14 cellular contexts compared by ENCODE assay signal in the genomic region with DNA sequence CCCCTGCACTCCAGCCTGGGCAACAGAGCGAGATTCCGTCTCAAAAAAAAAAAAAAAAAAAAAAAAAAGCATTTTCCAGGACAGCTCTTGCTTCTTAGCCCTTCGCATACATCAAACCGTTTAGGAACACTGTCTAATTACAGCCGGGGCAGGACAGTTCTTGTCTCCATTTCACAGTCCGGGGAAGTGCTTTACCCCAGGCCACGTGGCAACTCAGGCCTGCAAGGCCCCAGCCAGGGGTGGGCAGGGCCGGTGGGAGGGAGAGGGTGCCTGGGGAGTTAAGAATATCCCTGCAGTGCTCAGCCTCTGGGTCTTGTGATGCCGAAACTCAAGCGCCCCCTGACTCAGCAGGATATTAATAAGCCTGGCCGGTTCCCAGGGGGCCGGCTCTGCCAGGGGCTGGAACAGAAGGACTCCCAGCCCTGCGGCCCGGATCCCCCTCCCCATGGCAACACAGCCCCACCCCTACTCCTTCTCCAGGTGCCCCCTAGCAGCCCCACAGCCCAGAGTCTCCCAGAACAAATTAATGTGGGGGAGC. TPM values are rescaled to one million over a fixed set of nuclear protein-coding genes. Genes with fewer than 3 reads are reported as not detected.
DNase-seq lines count a peak whose midpoint lies in the region; ATAC-seq and TF ChIP-seq lines count a peak whose summit lies in the region.
"Had no signal": no experiment of that assay in that cellular context is flagged by ENCODE, and none has a peak within 500 bp of the region (broad histone marks: within the 10 kb centered on the region; RNA-seq: fewer than 3 reads in every experiment).

No MANE protein-coding gene starts in this region.

- no peaks in the 10 kb centered on the region for H3K9me3 ChIP-seq in AG04450 (ENCODE audit: control insufficient read depth, insufficient read depth, low read length)

- DNase-seq in AG04450 (ENCODE audit: low read depth, low spot score), result peak; percentile 16
- peak; percentile 78 to 91 for DNase-seq in NCI-H524 (lab: John Stamatoyannopoulos, UW)
- DNase-seq in erythroblast (lab: John Stamatoyannopoulos, UW), result peak; percentile 72 to 74
- peak; percentile 52 for DNase-seq in medulla oblongata (ENCODE audit: extremely low spot score)
- DNase-seq in GM19238 (ENCODE audit: insufficient read length, low spot score), result no peak
- DNase-seq: ACHN; activated CD4-positive, alpha-beta memory T cell treated with anti-CD3 and anti-CD28 coated beads for 36 hours; naive thymus-derived CD8-positive, alpha-beta T cell; NCI-H510A treated with DMSO at 0.1 percent for 48 hours; stimulated activated naive CD8-positive, alpha-beta T cell treated with anti-CD3 and anti-CD28 coated beads, Interleukin-15, amount 100 ng/mL, for 72 hours; SW 1271 had no signal

- CTCF ChIA-PET in AG04450 (lab: Charles Lee), result interaction anchor here (0.9 to 6.7 kb wide), 3 partner anchors 110 to 156 kb away, joined by 3 to 199 read pairs (median 3); no protein-coding TSS in a partner anchor

- no peaks in the 10 kb centered on the region for H3K27me3 ChIP-seq in AG04450 (ENCODE audit: control insufficient read depth, insufficient read depth, low read length)

- H3K27ac ChIP-seq in AG04450 (ENCODE audit: low read depth, low read length), result no peak overlapping the region

- POLR2A ChIA-PET in AG04450 (lab: Yijun Ruan, JAX), result no interaction called here

- no peak for TF ChIP-seq CTCF in AG04450 (IDR thresholded peaks at IDR 0.05; ENCODE audit: low read depth, low read length)

- no peak overlapping the region for H3K4me3 ChIP-seq in AG04450 (ENCODE audit: low read depth, low read length)

- no peak for TF ChIP-seq POLR2A in erythroblast (IDR thresholded peaks at IDR 0.05; ENCODE audit: low read length)

- no peak for ATAC-seq in GM19463 (IDR thresholded peaks at IDR 0.05; ENCODE audit: unreplicated experiment)
- ATAC-seq in HG03520 (IDR thresholded peaks at IDR 0.05; ENCODE audit: unreplicated experiment), result no peak
- ATAC-seq in HG02642 (IDR thresholded peaks at IDR 0.05; ENCODE audit: poor library complexity, unreplicated experiment), result no peak
- ATAC-seq: naive thymus-derived CD8-positive, alpha-beta T cell; stimulated activated naive CD8-positive, alpha-beta T cell treated with anti-CD3 and anti-CD28 coated beads, Interleukin-15, amount 100 ng/mL, for 72 hours had no signal

RNA-seq across cellular contexts. Expression of a gene that starts 45.1 kb away (rescaled TPM):
- polyA plus RNA-seq in AG04450 (2011; rRNA removed), result 0.57 and 0.76 TPM in 2 replicates
- 0.13 and 0.78 TPM in 2 replicates for polyA minus RNA-seq in AG04450 (2011; rRNA and poly(A)+ RNA removed)

RNA-seq across cellular contexts. Expression of a gene that starts 58.3 kb away (rescaled TPM):
- 0.26 and 0.40 TPM in 2 replicates for polyA plus RNA-seq in AG04450 (2011; rRNA removed)
- 0.09 and 0.64 TPM in 2 replicates for polyA minus RNA-seq in AG04450 (2011; rRNA and poly(A)+ RNA removed)

RNA-seq across cellular contexts. Expression of a gene that starts 59.2 kb away (rescaled TPM):
- 31.8 and 37.3 TPM in 2 replicates for polyA plus RNA-seq in AG04450 (2011; rRNA removed)
- 70.2 and 78.0 TPM in 2 replicates for polyA minus RNA-seq in AG04450 (2011; rRNA and poly(A)+ RNA removed)
